ENCODE assay signal across 12 cellular contexts in genomic region chr17:40530531-40530987, GRCh38. TPM values are rescaled to one million over a fixed set of nuclear protein-coding genes. Genes with fewer than 3 reads are reported as not detected.
A peak's percentile ranks its signal among the peaks of the same experiment; 100 is the strongest.
DNase-seq lines count a peak whose midpoint lies in the region; ATAC-seq, FAIRE-seq and TF ChIP-seq lines count a peak whose summit lies in the region.
"Had no signal": no experiment of that assay in that cellular context is flagged by ENCODE, and none has a peak within 500 bp of the region (broad histone marks: within the 10 kb centered on the region; RNA-seq: fewer than 3 reads in every experiment).

No MANE protein-coding gene starts in this region.

- TF ChIP-seq EP300 in GM12878 (IDR thresholded peaks at IDR 0.05; ENCODE audit: borderline replicate concordance in 1 of 2, control insufficient read depth in 1 of 2, low read depth in 2 of 2, low read length in 2 of 2) = no peak

- no peak overlapping the region for H3K27ac ChIP-seq in CD4-positive, CD25-positive, alpha-beta regulatory T cell (ENCODE audit: insufficient read depth, low read length, poor library complexity, severe bottlenecking)
- H3K27ac ChIP-seq in KOPT-K1 (ENCODE audit: low read depth, low read length, poor library complexity, severe bottlenecking) (peak overlapping the region; percentile 50), GM12878 (ENCODE audit: control insufficient read depth, insufficient read depth) (no peak overlapping the region), trophoblast cell (ENCODE audit: low read depth, low read length) (no peak overlapping the region), prostate gland (no peak overlapping the region)
- H3K27ac ChIP-seq: HL-60, parathyroid adenoma had no signal

- peak overlapping the region; percentile 2 for H2AK5ac ChIP-seq in trophoblast cell (ENCODE audit: low read length)

- H2BK12ac ChIP-seq in trophoblast cell (ENCODE audit: low read length) = peak overlapping the region; percentile 5

- no peak overlapping the region for H3K18ac ChIP-seq in trophoblast cell (ENCODE audit: low read length)

- no TSS peak for BruUV-seq in GM12878 (replicated peaks; lab: Mats Ljungman, UMichigan)

- H4K20me1 ChIP-seq in GM12878 (ENCODE audit: control insufficient read depth, insufficient read depth) = no peaks in the 10 kb centered on the region

- H3K14ac ChIP-seq in trophoblast cell (ENCODE audit: low read length) = no peak overlapping the region

- no peak overlapping the region for H3K4ac ChIP-seq in trophoblast cell (ENCODE audit: low read depth, low read length)

- peak overlapping the region in 2 of 4 donors; percentile 21 to 59 for H3K4me3 Mint-ChIP-seq in CD4-positive, CD25-positive, alpha-beta regulatory T cell

- POLR2A ChIA-PET in GM12878 (lab: Charles Lee) = interaction anchor here (1.0 to 7.0 kb wide), 6 partner anchors 12 to 84 kb away, joined by 3 to 63 read pairs (median 28); no protein-coding TSS in a partner anchor

- H4K8ac ChIP-seq in trophoblast cell (ENCODE audit: low read depth, low read length) = no peak overlapping the region

- H3K27me3 Mint-ChIP-seq in CD4-positive, CD25-positive, alpha-beta regulatory T cell = peaks cover 5% of the 10 kb centered on the region

- H3K9ac ChIP-seq in GM12878 (ENCODE audit: control insufficient read depth, insufficient read depth, low read length) (no peak overlapping the region), trophoblast cell (ENCODE audit: low read length) (no peak overlapping the region)
- H3K9ac ChIP-seq: parathyroid adenoma had no signal

- peaks cover 24 to 49% (median 35%) of the 10 kb centered on the region in 4 donors for H3K4me1 Mint-ChIP-seq in CD4-positive, CD25-positive, alpha-beta regulatory T cell

- no peak for FAIRE-seq in GM12878 (lab: Jason Lieb, UNC)
- FAIRE-seq: RCC 7860 had no signal

- no peak for ATAC-seq in CD4-positive, CD25-positive, alpha-beta regulatory T cell (ENCODE audit: low read depth in 2 of 2)
- ATAC-seq in GM12878 = no peak

- H3K9me3 Mint-ChIP-seq in CD4-positive, CD25-positive, alpha-beta regulatory T cell = peaks cover 0 to 6% (median 0%) of the 10 kb centered on the region in 7 donors

- in situ Hi-C loops in GM12878 (cut with MboI) = loop anchor here (5.0 to 25.0 kb wide), 2 partner anchors 93 to 173 kb away; partner anchors contain the start of gene IGFBP4

- peak overlapping the region; percentile 42; the same call in 1 of the 2 replicates for H3K4me2 ChIP-seq in GM12878 (ENCODE audit: control insufficient read depth, insufficient read depth)
- H3K4me2 ChIP-seq in trophoblast cell (ENCODE audit: low read length) = no peak overlapping the region

- DNase-seq in CD4-positive, CD25-positive, alpha-beta regulatory T cell = no peak
- DNase-seq in GM12878 (ENCODE audit: low read depth, low spot score) = no peak
- DNase-seq in trophoblast cell = peak in 1 of 2 donors; percentile 59
- no peak for DNase-seq in NCI-H1105 (lab: John Stamatoyannopoulos, UW)
- no peak for DNase-seq in NCI-H82 (lab: John Stamatoyannopoulos, UW)
- DNase-seq in prostate gland (ENCODE audit: low spot score) = no peak
- DNase-seq: Calu3 had no signal

- no peak overlapping the region for H4K91ac ChIP-seq in trophoblast cell (ENCODE audit: low read depth, low read length)

- H4K12ac ChIP-seq in trophoblast cell (ENCODE audit: low read depth, low read length) = no peak overlapping the region

- H3K27me3 ChIP-seq in CD4-positive, CD25-positive, alpha-beta regulatory T cell (ENCODE audit: control insufficient read depth, insufficient read depth, low read length) = no peaks in the 10 kb centered on the region
- H3K27me3 ChIP-seq in GM12878 (replicated peaks in 1 of 2; ENCODE audit: control insufficient read depth in 2 of 2, insufficient read depth in 2 of 2, low read length in 1 of 2) (no peaks in the 10 kb centered on the region), trophoblast cell (ENCODE audit: insufficient read depth, low read length) (no peaks in the 10 kb centered on the region), prostate gland (replicated peaks; ENCODE audit: insufficient read depth) (no peaks in the 10 kb centered on the region)

- TF ChIP-seq POLR2A in GM12878 (IDR thresholded peaks at IDR 0.05; ENCODE audit: low read depth, low read length) (no peak), prostate gland (IDR thresholded peaks at IDR 0.05) (no peak)

- SMC1A ChIA-PET in GM12878 (lab: Charles Lee; ENCODE audit: uncharacterized antibody, unreplicated experiment) = interaction anchor here (1.0 to 15.5 kb wide), 12 partner anchors 10 to 115 kb away, joined by 3 to 430 read pairs (median 48); partner anchors contain the start of genes CCR7 and TOP2A

- H3K79me1 ChIP-seq in trophoblast cell (ENCODE audit: low read length) = no peaks in the 10 kb centered on the region

- peaks cover 45% of the 10 kb centered on the region for H3K4me1 ChIP-seq in CD4-positive, CD25-positive, alpha-beta regulatory T cell (ENCODE audit: control insufficient read depth, insufficient read depth, low read length, poor library complexity, severe bottlenecking)
- H3K4me1 ChIP-seq in GM12878 (ENCODE audit: control insufficient read depth, insufficient read depth, low read length) (peaks cover 38% of the 10 kb centered on the region), trophoblast cell (ENCODE audit: control insufficient read depth in 1 of 2, insufficient read depth in 2 of 2, low read length in 2 of 2) (peaks cover 0 to 10% of the 10 kb centered on the region in 2 experiments), prostate gland (replicated peaks) (peaks cover 4% of the 10 kb centered on the region)
- H3K4me1 ChIP-seq: parathyroid adenoma had no signal

- TF ChIP-seq CTCF in GM12878 (IDR thresholded peaks at IDR 0.05 in 2 of 3, conservative IDR thresholded peaks at IDR 0.05 in 1 of 3; ENCODE audit: control insufficient read depth in 2 of 3, extremely low read depth in 1 of 3, insufficient read depth in 1 of 3, low read depth in 3 of 3, low read length in 3 of 3) (no peak), prostate gland (IDR thresholded peaks at IDR 0.05) (no peak)

- H3K36me3 ChIP-seq in CD4-positive, CD25-positive, alpha-beta regulatory T cell (ENCODE audit: control insufficient read depth, insufficient read depth, low read length) = no peaks in the 10 kb centered on the region
- H3K36me3 ChIP-seq in KOPT-K1 (ENCODE audit: insufficient read depth, low read length) (no peaks in the 10 kb centered on the region), GM12878 (ENCODE audit: control insufficient read depth in 2 of 2, insufficient read depth in 2 of 2, low read length in 1 of 2) (no peaks in the 10 kb centered on the region), trophoblast cell (ENCODE audit: control insufficient read depth in 1 of 2, insufficient read depth in 2 of 2, low read length in 2 of 2) (no peaks in the 10 kb centered on the region), prostate gland (no peaks in the 10 kb centered on the region)

- no peak for TF ChIP-seq RAD21 in GM12878 (IDR thresholded peaks at IDR 0.05; ENCODE audit: insufficient read depth, low read depth, low read length)

- H2AFZ ChIP-seq in GM12878 (ENCODE audit: control insufficient read depth, low read depth, low read length) (no peak overlapping the region), trophoblast cell (ENCODE audit: insufficient read depth, low read length, poor library complexity) (no peak overlapping the region)
- H2AFZ ChIP-seq: parathyroid adenoma had no signal

- intact Hi-C loops in GM12878 (cut with micrococcal nuclease; ENCODE audit: unreplicated experiment) = loop anchor here (5.0 kb wide), 1 partner anchor 228 kb away; no protein-coding TSS in a partner anchor
- intact Hi-C loops in prostate gland (cut with DNase I) = loop anchor here (5.0 kb wide), 3 partner anchors 53 to 168 kb away; partner anchors contain the start of genes GJD3 and IGFBP4

- no peak overlapping the region for H2BK120ac ChIP-seq in trophoblast cell (ENCODE audit: insufficient read depth, low read length, poor library complexity)

- WGBS in GM12878 (ENCODE audit: insufficient coverage, insufficient replicate concordance, low lambda C conversion rate, missing lambda C conversion rate) = 75% methylated on average over 5 of the region's 5 CpGs
- WGBS in trophoblast cell (ENCODE audit: extremely low coverage, insufficient coverage, insufficient read length) = no CpG with 5 or more reads among the region's 5 CpGs
- WGBS in prostate gland = 76% methylated on average over 5 of the region's 5 CpGs

- H3K4me3 ChIP-seq in CD4-positive, CD25-positive, alpha-beta regulatory T cell (ENCODE audit: low read depth, low read length) = no peak overlapping the region
- H3K4me3 ChIP-seq in GM12878 = no peak overlapping the region
- peak overlapping the region; percentile 6 for H3K4me3 ChIP-seq in trophoblast cell (ENCODE audit: low read depth, low read length)
- no peak overlapping the region for H3K4me3 ChIP-seq in prostate gland

- peaks cover 2 to 4% of the 10 kb centered on the region in 2 experiments for H3K9me3 ChIP-seq in CD4-positive, CD25-positive, alpha-beta regulatory T cell (ENCODE audit: control insufficient read depth in 2 of 2, low read length in 2 of 2)
- H3K9me3 ChIP-seq in KOPT-K1 (ENCODE audit: insufficient read depth, low read length, poor library complexity, severe bottlenecking) (peaks cover 7% of the 10 kb centered on the region), GM12878 (replicated peaks; ENCODE audit: control insufficient read depth, insufficient read depth, low read length) (peaks cover 5% of the 10 kb centered on the region; the same call in 1 of the 3 replicates), trophoblast cell (ENCODE audit: insufficient read depth, low read depth, low read length) (no peaks in the 10 kb centered on the region), prostate gland (no peaks in the 10 kb centered on the region)

- no peak overlapping the region for H3K23ac ChIP-seq in trophoblast cell (ENCODE audit: low read length)

- peak overlapping the region in 2 of 3 donors; percentile 44 to 63 for H3K27ac Mint-ChIP-seq in CD4-positive, CD25-positive, alpha-beta regulatory T cell

- H3K79me2 ChIP-seq in GM12878 (ENCODE audit: control insufficient read depth, insufficient read depth, low read length) = no peaks in the 10 kb centered on the region
- H3K79me2 ChIP-seq in trophoblast cell (ENCODE audit: control insufficient read depth, insufficient read depth, low read length, poor library complexity) = no peaks in the 10 kb centered on the region
- H3K79me2 ChIP-seq: parathyroid adenoma had no signal

- CTCF ChIA-PET in GM12878 (lab: Yijun Ruan, JAX) = interaction anchor here (0.6 to 19.2 kb wide), 13 partner anchors 8 to 213 kb away, joined by 3 to 318 read pairs (median 30); partner anchors contain the start of genes CCR7, IGFBP4 and TOP2A

- RAD21 ChIA-PET in GM12878 (lab: Charles Lee; ENCODE audit: unreplicated experiment) = interaction anchor here (1.1 to 16.5 kb wide), 13 partner anchors 10 to 168 kb away, joined by 3 to 514 read pairs (median 42); partner anchors contain the start of genes CCR7, IGFBP4 and TOP2A

- no peak overlapping the region for H2BK5ac ChIP-seq in trophoblast cell (ENCODE audit: low read depth, low read length, poor library complexity)

- H3K36me3 Mint-ChIP-seq in CD4-positive, CD25-positive, alpha-beta regulatory T cell = peaks cover 4% of the 10 kb centered on the region

RNA-seq across cellular contexts. Expression of gene TNS4, which starts 29.1 kb away (rescaled TPM):
- 1.1 TPM for total RNA-seq in CD4-positive, CD25-positive, alpha-beta regulatory T cell
- polyA plus RNA-seq in CD4-positive, CD25-positive, alpha-beta regulatory T cell = under 1 TPM in 1 of 4 donors, not detected in 3; 0.16 TPM
- 1.9 and 3.5 TPM in 2 replicates for total RNA-seq in GM12878 (2013; cell fraction: nucleolus; rRNA removed)
- total RNA-seq in GM12878 (2014; rRNA removed) = 0.16 and 0.34 TPM in 2 replicates
- total RNA-seq in GM12878 (2014; rRNA removed; fragmentation: Illumina TruSeq; extraction: Trizol) = 0.31 and 0.46 TPM in 2 replicates
- total RNA-seq in GM12878 (2021) = 0.90 and 1.0 TPM in 2 replicates
- polyA plus RNA-seq in GM12878 (2011; ENCODE audit: low read depth) = not detected
- 0.35 and 0.69 TPM in 2 replicates for polyA plus RNA-seq in GM12878 (2011; rRNA removed)
- polyA plus RNA-seq in GM12878 (2011; cell fraction: cytosol; rRNA removed) = 0.79 TPM in 2 replicates
- polyA plus RNA-seq in GM12878 (2011; cell fraction: nucleus; rRNA removed) = 0.39 and 0.61 TPM in 2 replicates
- polyA plus RNA-seq in GM12878 (2012) = 0.13 TPM in 1 of 2 replicates, not detected in the other
- polyA plus RNA-seq in GM12878 (2014; fragmentation: Illumina TruSeq; extraction: Trizol) = 0.49 and 0.85 TPM in 2 replicates
- not detected for polyA plus RNA-seq in GM12878 (2014; fragmentation: Nextera tagmentation; extraction: Ambion mirVana)
- 0.67 and 1.2 TPM in 2 replicates for polyA plus RNA-seq in GM12878 (2014; rRNA removed)
- under 1 TPM; 0.10 to 0.79 TPM for polyA plus RNA-seq in GM12878 (2016; fragmentation: Nextera tagmentation; extraction: Ambion mirVana)
- polyA minus RNA-seq in GM12878 (2011; rRNA and poly(A)+ RNA removed) = 1.5 and 4.2 TPM in 2 replicates
- polyA minus RNA-seq in GM12878 (2011; cell fraction: cytosol; rRNA and poly(A)+ RNA removed) = 0.21 and 1.3 TPM in 2 replicates
- 1.2 and 2.5 TPM in 2 replicates for polyA minus RNA-seq in GM12878 (2011; cell fraction: nucleus; rRNA and poly(A)+ RNA removed)
- 0.79 and 1.1 TPM in 2 replicates for polyA plus RNA-seq in trophoblast cell (2013)
- total RNA-seq in prostate gland = 10 to 100 TPM; 51.3 to 56.1 TPM
- total RNA-seq: lung microvascular endothelial cell had no signal

RNA-seq across cellular contexts. Expression of gene CCR7, which starts 34.7 kb away (rescaled TPM):
- total RNA-seq in CD4-positive, CD25-positive, alpha-beta regulatory T cell = 192 TPM
- 100 to 1,000 TPM; 351 to 828 (median 609) TPM for polyA plus RNA-seq in CD4-positive, CD25-positive, alpha-beta regulatory T cell
- 1,072 and 1,160 TPM in 2 replicates for total RNA-seq in GM12878 (2013; cell fraction: nucleolus; rRNA removed)
- total RNA-seq in GM12878 (2014; rRNA removed) (235 and 242 TPM in 2 replicates), GM12878 (2014; rRNA removed; fragmentation: Illumina TruSeq; extraction: Trizol) (131 and 136 TPM in 2 replicates), GM12878 (2021) (192 and 209 TPM in 2 replicates), prostate gland (under 1 TPM in 1 of 2 donors, not detected in 1; 0.40 TPM)
- polyA plus RNA-seq in GM12878 (2011; ENCODE audit: low read depth) = 96.4 TPM
- polyA plus RNA-seq in GM12878 (2011; rRNA removed) (696 and 1,171 TPM in 2 replicates), GM12878 (2014; fragmentation: Illumina TruSeq; extraction: Trizol) (171 and 245 TPM in 2 replicates), GM12878 (2014; fragmentation: Nextera tagmentation; extraction: Ambion mirVana) (100 to 1,000 TPM; 235 to 294 TPM), GM12878 (2014; rRNA removed) (258 and 274 TPM in 2 replicates), GM12878 (2016; fragmentation: Nextera tagmentation; extraction: Ambion mirVana) (100 to 1,000 TPM; 571 to 606 TPM)
- polyA plus RNA-seq in GM12878 (2011; cell fraction: cytosol; rRNA removed) = 1,486 and 1,699 TPM in 2 replicates
- 1,140 and 1,750 TPM in 2 replicates for polyA plus RNA-seq in GM12878 (2011; cell fraction: nucleus; rRNA removed)
- polyA plus RNA-seq in GM12878 (2012) = 149 and 215 TPM in 2 replicates
- 2,298 and 2,348 TPM in 2 replicates for polyA minus RNA-seq in GM12878 (2011; rRNA and poly(A)+ RNA removed)
- 332 and 352 TPM in 2 replicates for polyA minus RNA-seq in GM12878 (2011; cell fraction: cytosol; rRNA and poly(A)+ RNA removed)
- polyA minus RNA-seq in GM12878 (2011; cell fraction: nucleus; rRNA and poly(A)+ RNA removed) = 378 and 542 TPM in 2 replicates
- polyA plus RNA-seq in trophoblast cell (2013) = 217 and 236 TPM in 2 replicates
- total RNA-seq: Calu3, lung microvascular endothelial cell had no signal

Comparison
In these comparisons a context has a peak if more than half of its experiments do, and no peak if none do; other contexts are left out.
1. RNA of gene TNS4, which starts 29.1 kb away (total RNA-seq): 51.3 to 56.1 TPM in prostate gland; 1.1 TPM in CD4-positive, CD25-positive, alpha-beta regulatory T cell (single experiment) and 0.16 to 3.5 TPM in GM12878; every median in the first group is over 10 times any median in the second.
2. RNA of gene CCR7, which starts 34.7 kb away (total RNA-seq): 192 TPM in CD4-positive, CD25-positive, alpha-beta regulatory T cell (single experiment) and 131 to 1,160 TPM in GM12878; 0.40 TPM in prostate gland; every median in the first group is over 10 times any median in the second.